In the genomic region with DNA sequence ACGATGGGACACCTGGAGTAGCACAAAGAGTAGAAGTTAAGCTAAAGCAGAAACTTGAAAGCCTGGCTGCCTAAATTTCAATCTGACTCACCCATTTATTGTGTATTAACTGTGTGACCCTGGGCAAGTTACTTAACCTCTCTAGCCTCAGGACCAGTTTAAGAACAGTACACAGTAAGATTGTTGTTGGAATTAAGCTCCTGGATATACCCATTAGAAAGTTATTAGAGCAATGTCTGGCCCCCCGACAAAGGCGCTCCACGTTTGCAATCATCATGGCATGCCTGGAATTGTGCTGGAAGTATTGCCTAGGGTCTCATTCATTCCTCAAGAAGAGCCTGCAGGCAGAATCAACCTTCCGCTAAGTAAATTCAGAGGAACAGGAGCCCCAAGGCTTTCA, we compare ENCODE assay signal across 9 cellular contexts. TPM values are rescaled to one million over a fixed set of nuclear protein-coding genes. Genes with fewer than 3 reads are reported as not detected.
DNase-seq lines count a peak whose midpoint lies in the region; ATAC-seq and TF ChIP-seq lines count a peak whose summit lies in the region.
"Had no signal": no experiment of that assay in that cellular context is flagged by ENCODE, and none has a peak within 500 bp of the region (broad histone marks: within the 10 kb centered on the region; RNA-seq: fewer than 3 reads in every experiment).

No MANE protein-coding gene starts in this region.

- H3K27me3 Mint-ChIP-seq in H9 (ENCODE audit: low read depth), result peaks cover 4% of the 10 kb centered on the region; the same call in 1 of the 2 replicates
- H3K27me3 Mint-ChIP-seq in activated CD8-positive, alpha-beta T cell treated with anti-CD3 and anti-CD28 coated beads for 36 hours, result peaks cover 2% of the 10 kb centered on the region

- no peak overlapping the region for H3K56ac ChIP-seq in H9 (ENCODE audit: insufficient read length, low read depth, low read length)

- H3K9ac ChIP-seq in H9 (ENCODE audit: extremely low read depth, insufficient read length, low read length) (no peak overlapping the region), skeletal muscle tissue (ENCODE audit: low read depth in 1 of 3, low read length in 3 of 3) (peak overlapping the region; percentile 97 to 98 (median 98)), MM.1S (ENCODE audit: low read length) (no peak overlapping the region)

- no peak overlapping the region for H2AK5ac ChIP-seq in H9 (ENCODE audit: insufficient read length, low read length)

- peaks cover 28% of the 10 kb centered on the region; the same call in 1 of the 2 replicates for H3K4me1 ChIP-seq in H9 (ENCODE audit: insufficient read depth, low read length)
- peaks cover 52% of the 10 kb centered on the region for H3K4me1 ChIP-seq in hepatocyte (ENCODE audit: insufficient read depth)
- H3K4me1 ChIP-seq in skeletal muscle tissue (ENCODE audit: control insufficient read depth in 3 of 3, insufficient read depth in 3 of 3, low read length in 3 of 3), result peaks cover 52 to 59% (median 53%) of the 10 kb centered on the region in 3 donors
- H3K4me1 ChIP-seq in MM.1S (ENCODE audit: low read length), result 0 out of 2 replicates have a peak, but pooled peaks cover 7% of the 10 kb centered on the region

- H2BK120ac ChIP-seq in H9 (ENCODE audit: low read depth, low read length, poor library complexity, severe bottlenecking), result no peak overlapping the region

- no peaks in the 10 kb centered on the region for H3K36me3 Mint-ChIP-seq in H9 (ENCODE audit: insufficient read depth in 1 of 3, low read depth in 3 of 3)
- peaks cover 8% of the 10 kb centered on the region for H3K36me3 Mint-ChIP-seq in activated CD8-positive, alpha-beta T cell treated with anti-CD3 and anti-CD28 coated beads for 36 hours (ENCODE audit: low read depth)

- no peak overlapping the region for H2BK12ac ChIP-seq in H9 (ENCODE audit: insufficient read length, low read depth, low read length)

- H3T11ph ChIP-seq in H9 (ENCODE audit: low read length), result no peak overlapping the region

- H3K27ac ChIP-seq in H9 (ENCODE audit: insufficient read length, low read depth, low read length) (no peak overlapping the region), hepatocyte (peak overlapping the region; percentile 96), skeletal muscle tissue (ENCODE audit: low read depth, low read length) (peak overlapping the region; percentile 96), MM.1S (ENCODE audit: low read length) (no peak overlapping the region)

- whole genome bisulfite sequencing in H9 (ENCODE audit: extremely low coverage, insufficient read length, low lambda C conversion rate), result no CpG with 5 or more reads among the region's 5 CpGs
- WGBS in hepatocyte (ENCODE audit: low lambda C conversion rate, missing lambda C conversion rate), result 31% methylated on average over 5 of the region's 5 CpGs

- CTCF ChIA-PET in activated CD8-positive, alpha-beta T cell treated with anti-CD3 and anti-CD28 coated beads for 36 hours (lab: Charles Lee), result interaction anchor here (0.8 to 4.5 kb wide), 11 partner anchors 12 to 424 kb away, joined by 3 to 20 read pairs (median 5); partner anchors contain the start of gene SYS1

- H3K4me2 ChIP-seq in H9 (ENCODE audit: insufficient read depth, insufficient read length, low read length) (peak overlapping the region; percentile 95), hepatocyte (peak overlapping the region; percentile 87), MM.1S (ENCODE audit: low read depth, low read length) (no peak overlapping the region)

- H4K8ac ChIP-seq in H9 (replicated peaks; ENCODE audit: insufficient read length, low read depth, low read length), result no peak overlapping the region

- no peak overlapping the region for H3K27ac Mint-ChIP-seq in H9
- no peak overlapping the region for H3K27ac Mint-ChIP-seq in activated CD8-positive, alpha-beta T cell treated with anti-CD3 and anti-CD28 coated beads for 36 hours

- DNase-seq in H9, result no peak
- no peak for DNase-seq in activated CD8-positive, alpha-beta T cell treated with anti-CD3 and anti-CD28 coated beads for 36 hours
- no peak for DNase-seq in hepatocyte (ENCODE audit: low spot score)
- no peak for DNase-seq in MM.1S
- DNase-seq in GM19240 (ENCODE audit: insufficient read length, low spot score), result no peak
- DNase-seq in dermis blood vessel endothelial cell, result no peak
- DNase-seq: central memory CD4-positive, alpha-beta T cell had no signal

- H3K14ac ChIP-seq in H9 (ENCODE audit: insufficient read depth, low read length), result no peak overlapping the region

- H4K5ac ChIP-seq in H9 (ENCODE audit: insufficient read length, low read depth, low read length), result no peak overlapping the region

- intact Hi-C loops in activated CD8-positive, alpha-beta T cell treated with anti-CD3 and anti-CD28 coated beads for 36 hours (cut with micrococcal nuclease), result no loop called here

- H4K20me1 ChIP-seq in H9 (ENCODE audit: control insufficient read depth, insufficient read depth, insufficient read length) (no peaks in the 10 kb centered on the region), hepatocyte (ENCODE audit: insufficient read depth, poor library complexity, severe bottlenecking) (peaks cover 13% of the 10 kb centered on the region), MM.1S (ENCODE audit: insufficient read depth, low read length) (no peaks in the 10 kb centered on the region)

- no peaks in the 10 kb centered on the region for H3K36me3 ChIP-seq in hepatocyte (replicated peaks; ENCODE audit: insufficient read depth, low read depth)
- peaks cover 0 to 5% (median 0%) of the 10 kb centered on the region in 3 donors for H3K36me3 ChIP-seq in skeletal muscle tissue (ENCODE audit: control insufficient read depth in 3 of 3, insufficient read depth in 3 of 3, low read length in 3 of 3)
- no peaks in the 10 kb centered on the region for H3K36me3 ChIP-seq in MM.1S (replicated peaks; ENCODE audit: insufficient read depth, low read length)

- H2AFZ ChIP-seq in H9 (ENCODE audit: low read length), result no peak overlapping the region
- no peak overlapping the region for H2AFZ ChIP-seq in hepatocyte
- no peak overlapping the region for H2AFZ ChIP-seq in MM.1S (ENCODE audit: low read length)

- no peak overlapping the region for H3K18ac ChIP-seq in H9 (ENCODE audit: insufficient read length, low read depth, low read length)

- ATAC-seq in activated CD8-positive, alpha-beta T cell treated with anti-CD3 and anti-CD28 coated beads for 36 hours, result no peak
- ATAC-seq in GM19397 (IDR thresholded peaks at IDR 0.05; ENCODE audit: unreplicated experiment), result no peak

- H4K91ac ChIP-seq in H9 (ENCODE audit: insufficient read length, low read depth, low read length), result no peak overlapping the region

- H3K9me3 ChIP-seq in H9 (ENCODE audit: control insufficient read depth, low read depth, low read length) (no peaks in the 10 kb centered on the region), hepatocyte (ENCODE audit: low read depth) (no peaks in the 10 kb centered on the region), skeletal muscle tissue (ENCODE audit: control insufficient read depth in 3 of 3, low read length in 3 of 3) (no peaks in the 10 kb centered on the region), MM.1S (replicated peaks; ENCODE audit: insufficient read depth, low read length) (no peaks in the 10 kb centered on the region)

- peaks cover 3% of the 10 kb centered on the region; the same call in 1 of the 2 replicates for H3K79me2 ChIP-seq in H9 (ENCODE audit: insufficient read depth, low read length)
- peaks cover 37% of the 10 kb centered on the region for H3K79me2 ChIP-seq in hepatocyte
- H3K79me2 ChIP-seq in MM.1S (ENCODE audit: low read length), result peaks cover 4% of the 10 kb centered on the region; the same call in 1 of the 2 replicates

- H3K9me2 ChIP-seq in hepatocyte (replicated peaks; ENCODE audit: insufficient read depth) (no peaks in the 10 kb centered on the region), MM.1S (replicated peaks; ENCODE audit: insufficient read depth, low read length) (no peaks in the 10 kb centered on the region)

- POLR2A ChIA-PET in activated CD8-positive, alpha-beta T cell treated with anti-CD3 and anti-CD28 coated beads for 36 hours (lab: Charles Lee), result interaction anchor here (1.1 to 3.9 kb wide), 7 partner anchors 10 to 69 kb away, joined by 3 to 21 read pairs (median 4); partner anchors contain the start of genes PIGT and SYS1

- H3K23ac ChIP-seq in H9 (ENCODE audit: insufficient read length, low read depth, low read length), result no peak overlapping the region

- no peaks in the 10 kb centered on the region for H3K79me1 ChIP-seq in H9 (ENCODE audit: insufficient read depth, low read depth, low read length, poor library complexity, severe bottlenecking)

- H3K4me1 Mint-ChIP-seq in H9, result peaks cover 58 to 60% of the 10 kb centered on the region in 2 experiments
- H3K4me1 Mint-ChIP-seq in activated CD8-positive, alpha-beta T cell treated with anti-CD3 and anti-CD28 coated beads for 36 hours (ENCODE audit: low read depth), result peaks cover 46% of the 10 kb centered on the region

- no peak overlapping the region for H2BK20ac ChIP-seq in H9 (ENCODE audit: low read depth, low read length, poor library complexity, severe bottlenecking)

- H3K9me3 Mint-ChIP-seq in H9, result no peaks in the 10 kb centered on the region
- H3K9me3 Mint-ChIP-seq in activated CD8-positive, alpha-beta T cell treated with anti-CD3 and anti-CD28 coated beads for 36 hours, result no peaks in the 10 kb centered on the region

- peaks cover 9% of the 10 kb centered on the region for H3K23me2 ChIP-seq in H9 (ENCODE audit: insufficient read length, low read depth, low read length, poor library complexity, severe bottlenecking)

- H3F3A ChIP-seq in MM.1S (ENCODE audit: insufficient read depth, low read length), result no peaks in the 10 kb centered on the region

- peak overlapping the region; percentile 82 to 90 for H3K4me3 Mint-ChIP-seq in H9
- peak overlapping the region; percentile 79 for H3K4me3 Mint-ChIP-seq in activated CD8-positive, alpha-beta T cell treated with anti-CD3 and anti-CD28 coated beads for 36 hours

- H3K4me3 ChIP-seq in hepatocyte, result peak overlapping the region; percentile 26
- peak overlapping the region; percentile 73 to 91 (median 87) for H3K4me3 ChIP-seq in skeletal muscle tissue (ENCODE audit: low read length in 3 of 3)
- no peak overlapping the region for H3K4me3 ChIP-seq in MM.1S (ENCODE audit: low read length)

- H2BK5ac ChIP-seq in H9 (ENCODE audit: insufficient read length, low read length), result no peak overlapping the region

- no peak overlapping the region for H3K4ac ChIP-seq in H9 (ENCODE audit: low read depth, low read length)

- no peak for TF ChIP-seq CTCF in H9 (conservative IDR thresholded peaks at IDR 0.05)
- TF ChIP-seq CTCF in activated CD8-positive, alpha-beta T cell treated with anti-CD3 and anti-CD28 coated beads for 36 hours (IDR thresholded peaks at IDR 0.05), result no peak
- no peak for TF ChIP-seq CTCF in hepatocyte (IDR thresholded peaks at IDR 0.05; ENCODE audit: poor library complexity)
- TF ChIP-seq CTCF in MM.1S (IDR thresholded peaks at IDR 0.05; ENCODE audit: low read length), result no peak

- H2BK15ac ChIP-seq in H9 (ENCODE audit: low read depth, low read length), result no peak overlapping the region

- H3K27me3 ChIP-seq in H9 (ENCODE audit: insufficient read depth, low read length) (no peaks in the 10 kb centered on the region), hepatocyte (no peaks in the 10 kb centered on the region), skeletal muscle tissue (ENCODE audit: control insufficient read depth in 3 of 3, insufficient read depth in 3 of 3, low read length in 3 of 3) (no peaks in the 10 kb centered on the region), MM.1S (replicated peaks; ENCODE audit: insufficient read depth, low read length) (peaks cover 8% of the 10 kb centered on the region; the same call in 1 of the 2 replicates)

RNA-seq across cellular contexts. Expression of gene SDC4, which starts 1.4 kb away (rescaled TPM):
- total RNA-seq in H9 (2021), result 50.7 and 54.3 TPM in 2 replicates
- 10 to 100 TPM; 21.1 to 22.0 TPM for total RNA-seq in activated CD8-positive, alpha-beta T cell treated with anti-CD3 and anti-CD28 coated beads for 36 hours
- total RNA-seq in hepatocyte, result 191 and 194 TPM in 2 replicates
- 159 and 178 TPM in 2 replicates for polyA plus RNA-seq in hepatocyte
- total RNA-seq in skeletal muscle tissue, result 4.2 TPM
- 41.5 and 79.3 TPM in 2 replicates for total RNA-seq in dermis blood vessel endothelial cell

RNA-seq across cellular contexts. Expression of gene SYS1, which starts 16.1 kb away (rescaled TPM):
- total RNA-seq in H9 (2021) (18.6 and 21.0 TPM in 2 replicates), hepatocyte (42.0 and 50.7 TPM in 2 replicates), skeletal muscle tissue (13.6 TPM), dermis blood vessel endothelial cell (23.3 and 26.2 TPM in 2 replicates)
- total RNA-seq in activated CD8-positive, alpha-beta T cell treated with anti-CD3 and anti-CD28 coated beads for 36 hours, result 10 to 100 TPM; 19.6 to 20.7 TPM
- polyA plus RNA-seq in hepatocyte, result 28.9 and 35.8 TPM in 2 replicates

RNA-seq across cellular contexts. Expression of gene TP53TG5, which starts 31.3 kb away (rescaled TPM):
- total RNA-seq in H9 (2021) (0.59 TPM in 1 of 2 replicates, not detected in the other), hepatocyte (not detected in 2 replicates), skeletal muscle tissue (not detected), dermis blood vessel endothelial cell (not detected in 2 replicates)
- under 1 TPM in 1 of 2 experiments, not detected in 1; 0.29 TPM for total RNA-seq in activated CD8-positive, alpha-beta T cell treated with anti-CD3 and anti-CD28 coated beads for 36 hours
- 0.23 TPM in 1 of 2 replicates, not detected in the other for polyA plus RNA-seq in hepatocyte

RNA-seq across cellular contexts. Expression of gene MATN4, which starts 38.8 kb away (rescaled TPM):
- 0.11 TPM in 1 of 2 replicates, not detected in the other for total RNA-seq in H9 (2021)
- total RNA-seq in activated CD8-positive, alpha-beta T cell treated with anti-CD3 and anti-CD28 coated beads for 36 hours, result 1 to 10 TPM in 1 of 2 experiments, under 1 TPM in 1; 0.74 to 1.2 TPM
- total RNA-seq in hepatocyte, result 0.57 TPM in 1 of 2 replicates, not detected in the other
- polyA plus RNA-seq in hepatocyte, result 0.50 TPM in 1 of 2 replicates, not detected in the other
- 0.52 TPM for total RNA-seq in skeletal muscle tissue
- 0.09 and 0.17 TPM in 2 replicates for total RNA-seq in dermis blood vessel endothelial cell

RNA-seq across cellular contexts. Expression of gene RBPJL, which starts 40.2 kb away (rescaled TPM):
- total RNA-seq in H9 (2021) (0.28 TPM in 1 of 2 replicates, not detected in the other), hepatocyte (not detected in 2 replicates), skeletal muscle tissue (not detected), dermis blood vessel endothelial cell (not detected in 2 replicates)
- not detected for total RNA-seq in activated CD8-positive, alpha-beta T cell treated with anti-CD3 and anti-CD28 coated beads for 36 hours
- not detected in 2 replicates for polyA plus RNA-seq in hepatocyte

Comparison
In these comparisons a context has a peak if more than half of its experiments do, and no peak if none do; other contexts are left out.
1. H3K27ac ChIP-seq: peak in hepatocyte (single experiment) and skeletal muscle tissue (single experiment); none in H9 (single experiment) and MM.1S (single experiment).
2. H3K9ac ChIP-seq: peak in skeletal muscle tissue (3 of 3); none in H9 (single experiment) and MM.1S (single experiment).